ENCODE assay signal across 9 cellular contexts in the genomic region with DNA sequence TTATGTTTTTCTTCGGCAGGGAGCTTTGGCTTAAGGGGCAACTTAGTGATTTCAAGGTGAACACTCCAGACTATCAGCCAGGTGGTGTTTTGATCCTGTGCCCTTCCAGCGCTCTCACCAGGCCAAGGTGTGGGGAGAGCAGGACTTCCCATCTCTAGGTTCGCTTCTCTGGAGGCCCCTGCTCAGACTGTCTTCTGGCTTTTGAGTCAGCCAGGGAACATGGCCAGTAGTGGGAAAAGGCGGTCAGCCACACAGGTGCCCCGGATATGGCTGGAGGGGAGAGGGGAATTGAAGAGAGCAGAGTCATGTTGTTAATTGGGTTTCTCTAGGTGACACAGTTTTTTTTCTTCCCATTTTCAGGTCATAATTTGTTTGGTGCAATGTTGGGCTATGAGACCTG. TPM values are rescaled to one million over a fixed set of nuclear protein-coding genes. Genes with fewer than 3 reads are reported as not detected.
A peak's percentile ranks its signal among the peaks of the same experiment; 100 is the strongest.
DNase-seq lines count a peak whose midpoint lies in the region; ATAC-seq and TF ChIP-seq lines count a peak whose summit lies in the region.
"Had no signal": no experiment of that assay in that cellular context is flagged by ENCODE, and none has a peak within 500 bp of the region (broad histone marks: within the 10 kb centered on the region; RNA-seq: fewer than 3 reads in every experiment).

No MANE protein-coding gene starts in this region.

- no peaks in the 10 kb centered on the region for H3K9me3 Mint-ChIP-seq in stimulated activated naive CD8-positive, alpha-beta T cell treated with anti-CD3 and anti-CD28 coated beads, Interleukin-15, Interleukin-2, amounts not matched to agents 100 ng/mL and 50 ng/mL, for 24 hours
- H3K9me3 Mint-ChIP-seq in MCF 10A (ENCODE audit: unreplicated experiment): no peaks in the 10 kb centered on the region

- BruUV-seq in MCF 10A (replicated peaks; lab: Mats Ljungman, UMichigan): no TSS peak

- peaks cover 52% of the 10 kb centered on the region for H3K4me1 Mint-ChIP-seq in stimulated activated naive CD8-positive, alpha-beta T cell treated with anti-CD3 and anti-CD28 coated beads, Interleukin-15, Interleukin-2, amounts not matched to agents 100 ng/mL and 50 ng/mL, for 24 hours (ENCODE audit: low read depth)
- H3K4me1 Mint-ChIP-seq in MCF 10A (ENCODE audit: insufficient read depth, unreplicated experiment): peaks cover 38% of the 10 kb centered on the region

- TF ChIP-seq CTCF in MCF 10A (IDR thresholded peaks at IDR 0.05; ENCODE audit: unreplicated experiment) (no peak), vagina (IDR thresholded peaks at IDR 0.05) (no peak)

- H3K27ac ChIP-seq in mesodermal cell (ENCODE audit: low read depth, low read length, severe bottlenecking): peak overlapping the region; percentile 67
- peak overlapping the region; percentile 100 for H3K27ac ChIP-seq in vagina

- peaks cover 9% of the 10 kb centered on the region for H3K36me3 Mint-ChIP-seq in stimulated activated naive CD8-positive, alpha-beta T cell treated with anti-CD3 and anti-CD28 coated beads, Interleukin-15, Interleukin-2, amounts not matched to agents 100 ng/mL and 50 ng/mL, for 24 hours (ENCODE audit: low read depth)
- H3K36me3 Mint-ChIP-seq in MCF 10A (ENCODE audit: insufficient read depth, unreplicated experiment): peaks cover 21% of the 10 kb centered on the region

- H3K36me3 ChIP-seq in mesodermal cell (ENCODE audit: control insufficient read depth, insufficient read depth, low read length) (peaks cover 26% of the 10 kb centered on the region), vagina (no peaks in the 10 kb centered on the region)

- peak overlapping the region; percentile 85 for H3K4me3 Mint-ChIP-seq in stimulated activated naive CD8-positive, alpha-beta T cell treated with anti-CD3 and anti-CD28 coated beads, Interleukin-15, Interleukin-2, amounts not matched to agents 100 ng/mL and 50 ng/mL, for 24 hours
- peak overlapping the region; percentile 94 for H3K4me3 Mint-ChIP-seq in MCF 10A (ENCODE audit: unreplicated experiment)

- no peak overlapping the region for H3K27ac Mint-ChIP-seq in stimulated activated naive CD8-positive, alpha-beta T cell treated with anti-CD3 and anti-CD28 coated beads, Interleukin-15, Interleukin-2, amounts not matched to agents 100 ng/mL and 50 ng/mL, for 24 hours
- peak overlapping the region; percentile 76 for H3K27ac Mint-ChIP-seq in MCF 10A (ENCODE audit: low read depth, unreplicated experiment)

- intact Hi-C loops in MCF 10A (cut with micrococcal nuclease) (loop anchor here (2.0 kb wide), 2 partner anchors 14 to 48 kb away; no protein-coding TSS in a partner anchor), vagina (cut with DNase I) (no loop called here)

- POLR2A ChIA-PET in MCF 10A (lab: Yijun Ruan, JAX): interaction anchor here (0.7 to 8.9 kb wide), 22 partner anchors 11 to 297 kb away, joined by 3 to 211 read pairs (median 4); a partner anchor contains a TSS

- CTCF ChIA-PET in MCF 10A (lab: Yijun Ruan, JAX): interaction anchor here (0.7 to 1.5 kb wide), 5 partner anchors 10 to 57 kb away, joined by 3 to 5 read pairs (median 3); no protein-coding TSS in a partner anchor

- 82 to 84% methylated on average over 3 to 4 of the region's 5 CpGs for WGBS in mesodermal cell (ENCODE audit: insufficient coverage in 2 of 2), 2 experiments

- H3K27me3 Mint-ChIP-seq in stimulated activated naive CD8-positive, alpha-beta T cell treated with anti-CD3 and anti-CD28 coated beads, Interleukin-15, Interleukin-2, amounts not matched to agents 100 ng/mL and 50 ng/mL, for 24 hours: no peaks in the 10 kb centered on the region
- no peaks in the 10 kb centered on the region for H3K27me3 Mint-ChIP-seq in MCF 10A (ENCODE audit: insufficient read depth, unreplicated experiment)

- H3K27me3 ChIP-seq in vagina: no peaks in the 10 kb centered on the region

- no peaks in the 10 kb centered on the region for H3K9me3 ChIP-seq in mesodermal cell (ENCODE audit: control insufficient read depth, low read length)
- H3K9me3 ChIP-seq in vagina: no peaks in the 10 kb centered on the region

- no peak for ATAC-seq in stimulated activated naive CD8-positive, alpha-beta T cell treated with anti-CD3 and anti-CD28 coated beads, Interleukin-15, Interleukin-2, amounts not matched to agents 100 U/mL and 50 U/mL, for 24 hours
- no peak for ATAC-seq in GM18498 (IDR thresholded peaks at IDR 0.05; ENCODE audit: unreplicated experiment)
- no peak for ATAC-seq in HG02981 (IDR thresholded peaks at IDR 0.05; ENCODE audit: unreplicated experiment)

- TF ChIP-seq POLR2A in vagina (IDR thresholded peaks at IDR 0.05): no peak

- no peak for DNase-seq in stimulated activated naive CD8-positive, alpha-beta T cell treated with anti-CD3 and anti-CD28 coated beads, Interleukin-15, Interleukin-2, amounts not matched to agents 100 U/mL and 50 U/mL, for 24 hours
- DNase-seq in MCF 10A (ENCODE audit: unreplicated experiment): no peak
- no peak for DNase-seq in vagina (ENCODE audit: extremely low spot score in 2 of 2)
- DNase-seq in midbrain (lab: John Stamatoyannopoulos, UW): no peak
- DNase-seq: amniotic stem cell had no signal

- peak overlapping the region; percentile 85 for H3K4me3 ChIP-seq in mesodermal cell (ENCODE audit: extremely low read depth, insufficient read depth, low read length, poor library complexity, severe bottlenecking)
- peak overlapping the region; percentile 97 to 100 for H3K4me3 ChIP-seq in vagina

- H3K4me1 ChIP-seq in mesodermal cell (ENCODE audit: control insufficient read depth, insufficient read depth, low read length, poor library complexity, severe bottlenecking): peaks cover 22% of the 10 kb centered on the region
- H3K4me1 ChIP-seq in vagina: peaks cover 57% of the 10 kb centered on the region

RNA-seq across cellular contexts. Expression of a gene that starts 1.5 kb away (rescaled TPM):
- total RNA-seq in MCF 10A (2022) (106 and 124 TPM in 2 replicates), vagina (120 TPM)
- polyA plus RNA-seq in mesodermal cell (2013, experiment 1 of 2): 60.0 TPM
- 47.7 TPM for polyA plus RNA-seq in mesodermal cell (2013, experiment 2 of 2)

RNA-seq across cellular contexts. Expression of a gene that starts 27.7 kb away (rescaled TPM):
- total RNA-seq in MCF 10A (2022): 27.6 and 31.7 TPM in 2 replicates
- polyA plus RNA-seq in mesodermal cell (2013, experiment 1 of 2): 37.8 TPM
- polyA plus RNA-seq in mesodermal cell (2013, experiment 2 of 2): 39.4 TPM
- 63.6 TPM for total RNA-seq in vagina

RNA-seq across cellular contexts. Expression of a gene that starts 38.7 kb away (rescaled TPM):
- total RNA-seq in MCF 10A (2022) (169 and 182 TPM in 2 replicates), vagina (110 TPM)
- 260 TPM for polyA plus RNA-seq in mesodermal cell (2013, experiment 1 of 2)
- polyA plus RNA-seq in mesodermal cell (2013, experiment 2 of 2): 235 TPM

RNA-seq across cellular contexts. Expression of a gene that starts 45.9 kb away (rescaled TPM):
- total RNA-seq in MCF 10A (2022): not detected in 2 replicates
- polyA plus RNA-seq in mesodermal cell (2013, experiment 1 of 2): not detected
- not detected for polyA plus RNA-seq in mesodermal cell (2013, experiment 2 of 2)
- not detected for total RNA-seq in vagina
